ENCODE assay signal across 8 cellular contexts in the genomic region with DNA sequence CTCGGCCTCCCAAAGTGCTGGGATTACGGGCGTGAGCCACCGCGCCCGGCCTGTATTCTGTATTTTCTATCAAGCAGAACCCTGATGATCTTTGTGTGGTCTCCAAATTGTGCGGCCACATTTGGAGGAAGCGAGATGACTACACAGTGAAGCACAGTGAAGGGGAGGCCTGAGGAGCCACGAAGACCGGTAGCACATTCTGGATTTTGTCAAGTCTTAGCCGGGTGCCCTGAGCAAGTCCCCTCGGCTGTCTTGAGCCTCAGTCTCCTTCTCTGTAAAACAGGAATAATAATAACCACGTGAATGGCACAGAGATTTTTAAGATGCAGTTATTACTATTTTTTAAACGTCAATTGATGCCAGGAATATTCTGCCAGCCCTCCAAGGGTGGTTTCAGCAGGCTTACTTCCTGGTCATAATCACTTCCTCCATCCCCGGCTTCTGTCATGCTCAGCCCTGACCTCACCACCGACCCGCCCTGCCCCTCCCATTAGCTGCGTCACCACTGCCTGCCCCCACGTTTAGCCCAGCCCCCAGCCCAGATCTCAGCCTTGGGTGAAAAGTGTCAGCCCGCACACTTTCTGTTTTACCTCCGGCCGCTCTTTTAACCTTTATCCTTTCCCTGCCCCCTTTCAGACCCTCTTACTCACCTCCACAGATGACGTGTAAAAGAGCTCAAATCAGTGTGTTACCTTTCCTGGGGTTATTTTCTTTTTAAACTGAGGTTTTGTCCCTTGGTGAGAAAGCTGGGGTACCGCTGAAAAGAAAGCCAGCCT. TPM values are rescaled to one million over a fixed set of nuclear protein-coding genes. Genes with fewer than 3 reads are reported as not detected.
A peak's percentile ranks its signal among the peaks of the same experiment; 100 is the strongest.
DNase-seq lines count a peak whose midpoint lies in the region; ATAC-seq and TF ChIP-seq lines count a peak whose summit lies in the region.

No MANE protein-coding gene starts in this region.

- CTCF ChIA-PET in HEK293T (lab: Yijun Ruan, JAX): interaction anchor here (0.5 to 0.9 kb wide), 2 partner anchors 16 to 35 kb away, joined by 3 read pairs; no protein-coding TSS in a partner anchor

- H3K4me1 ChIP-seq in Karpas-422 (ENCODE audit: low read length): peaks cover 8% of the 10 kb centered on the region

- H3K27me3 ChIP-seq in Karpas-422 (ENCODE audit: low read length): no peaks in the 10 kb centered on the region

- no peaks in the 10 kb centered on the region for H3K9me2 ChIP-seq in Karpas-422 (replicated peaks; ENCODE audit: insufficient read depth, low read length)

- POLR2A ChIA-PET in HEK293T (lab: Yijun Ruan, JAX): no interaction called here

- peak overlapping the region; percentile 55; the same call in 1 of the 2 replicates for H3K4me3 ChIP-seq in Karpas-422 (ENCODE audit: low read length)

- peaks cover 2% of the 10 kb centered on the region for H3K9me3 Mint-ChIP-seq in memory B cell

- no peaks in the 10 kb centered on the region for H3K9me3 ChIP-seq in Karpas-422 (ENCODE audit: low read length)

- peak; percentile 96 for ATAC-seq in GM21737 (IDR thresholded peaks at IDR 0.05; ENCODE audit: unreplicated experiment)
- peak; percentile 99 for ATAC-seq in memory B cell (ENCODE audit: low read depth)

- no peaks in the 10 kb centered on the region for H3K27me3 Mint-ChIP-seq in memory B cell

- H3K36me3 Mint-ChIP-seq in memory B cell: peaks cover 2% of the 10 kb centered on the region

- H4K20me1 ChIP-seq in Karpas-422 (ENCODE audit: insufficient read depth, low read depth, low read length): no peaks in the 10 kb centered on the region

- H3K4me3 Mint-ChIP-seq in memory B cell: peak overlapping the region; percentile 93

- H3K79me2 ChIP-seq in Karpas-422 (ENCODE audit: low read length): no peaks in the 10 kb centered on the region

- H3K27ac Mint-ChIP-seq in memory B cell: peak overlapping the region; percentile 98

- peak overlapping the region; percentile 97 for H2AFZ ChIP-seq in Karpas-422 (ENCODE audit: low read length)

- H3K36me3 ChIP-seq in Karpas-422 (ENCODE audit: insufficient read depth, low read length): no peaks in the 10 kb centered on the region

- no peak overlapping the region for H3K27ac ChIP-seq in Karpas-422 (ENCODE audit: low read length)

- peak overlapping the region; percentile 73 for H3K4me2 ChIP-seq in Karpas-422 (ENCODE audit: low read depth, low read length, poor library complexity, severe bottlenecking)

- DNase-seq in EH (ENCODE audit: low read depth): peak; percentile 80
- peak; percentile 91 for DNase-seq in Karpas-422
- DNase-seq in activated CD4-positive, alpha-beta T cell treated with anti-CD3 and anti-CD28 coated beads, Interleukin-2, amount 50 U/mL, for 4 hours: peak; percentile 85 to 88
- peak; percentile 74 for DNase-seq in ecto neural progenitor cell (ENCODE audit: low spot score)
- peak; percentile 69 to 80 for DNase-seq in memory B cell (ENCODE audit: low spot score in 2 of 2)
- DNase-seq in stimulated activated CD8-positive, alpha-beta memory T cell treated with anti-CD3 and anti-CD28 coated beads, Interleukin-15, amount 100 ng/mL, for 1 hour (ENCODE audit: low read depth): peak; percentile 74
- DNase-seq in HEK293T (ENCODE audit: extremely low spot score): no peak

- peak overlapping the region; percentile 64 for H3K9ac ChIP-seq in Karpas-422 (ENCODE audit: low read length)

- peaks cover 7% of the 10 kb centered on the region for H3K4me1 Mint-ChIP-seq in memory B cell

TF ChIP-seq in HEK293T, 16 proteins besides CTCF, POLR2A, EP300 and RAD21:
- TF ChIP-seq, protein P1, sequence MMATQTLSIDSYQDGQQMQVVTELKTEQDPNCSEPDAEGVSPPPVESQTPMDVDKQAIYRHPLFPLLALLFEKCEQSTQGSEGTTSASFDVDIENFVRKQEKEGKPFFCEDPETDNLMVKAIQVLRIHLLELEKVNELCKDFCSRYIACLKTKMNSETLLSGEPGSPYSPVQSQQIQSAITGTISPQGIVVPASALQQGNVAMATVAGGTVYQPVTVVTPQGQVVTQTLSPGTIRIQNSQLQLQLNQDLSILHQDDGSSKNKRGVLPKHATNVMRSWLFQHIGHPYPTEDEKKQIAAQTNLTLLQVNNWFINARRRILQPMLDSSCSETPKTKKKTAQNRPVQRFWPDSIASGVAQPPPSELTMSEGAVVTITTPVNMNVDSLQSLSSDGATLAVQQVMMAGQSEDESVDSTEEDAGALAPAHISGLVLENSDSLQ (IDR thresholded peaks at IDR 0.05): no peak
- TF ChIP-seq SUZ12 (IDR thresholded peaks at IDR 0.05): no peak
- TF ChIP-seq HDGF (IDR thresholded peaks at IDR 0.05; ENCODE audit: borderline replicate concordance): no peak
- no peak for TF ChIP-seq BHLHE40 (IDR thresholded peaks at IDR 0.05; ENCODE audit: borderline replicate concordance)
- TF ChIP-seq TARDBP (IDR thresholded peaks at IDR 0.05): no peak
- TF ChIP-seq ELF4 (IDR thresholded peaks at IDR 0.05): no peak
- TF ChIP-seq SP1 (IDR thresholded peaks at IDR 0.05): no peak
- no peak for TF ChIP-seq FOXM1 (IDR thresholded peaks at IDR 0.05; ENCODE audit: borderline replicate concordance)
- TF ChIP-seq LEF1 (IDR thresholded peaks at IDR 0.05; ENCODE audit: borderline replicate concordance): no peak
- TF ChIP-seq CTBP1 (IDR thresholded peaks at IDR 0.05; ENCODE audit: borderline replicate concordance): no peak
- TF ChIP-seq ZNF384 (IDR thresholded peaks at IDR 0.05): no peak
- TF ChIP-seq FOXK2 (IDR thresholded peaks at IDR 0.05): no peak
- TF ChIP-seq NFRKB (IDR thresholded peaks at IDR 0.05): no peak

RNA-seq across cellular contexts. Expression of a gene that starts 27.0 kb away (rescaled TPM):
- total RNA-seq in Karpas-422 (2014; rRNA removed; shearing (Covaris generic); ENCODE audit: low replicate concordance): 54.4 and 67.2 TPM in 2 replicates

RNA-seq across cellular contexts. Expression of a gene that starts 36.1 kb away (rescaled TPM):
- total RNA-seq in Karpas-422 (2014; rRNA removed; shearing (Covaris generic); ENCODE audit: low replicate concordance): 9.0 and 10.5 TPM in 2 replicates
